26 cellular contexts compared by ENCODE assay signal in the genomic region with DNA sequence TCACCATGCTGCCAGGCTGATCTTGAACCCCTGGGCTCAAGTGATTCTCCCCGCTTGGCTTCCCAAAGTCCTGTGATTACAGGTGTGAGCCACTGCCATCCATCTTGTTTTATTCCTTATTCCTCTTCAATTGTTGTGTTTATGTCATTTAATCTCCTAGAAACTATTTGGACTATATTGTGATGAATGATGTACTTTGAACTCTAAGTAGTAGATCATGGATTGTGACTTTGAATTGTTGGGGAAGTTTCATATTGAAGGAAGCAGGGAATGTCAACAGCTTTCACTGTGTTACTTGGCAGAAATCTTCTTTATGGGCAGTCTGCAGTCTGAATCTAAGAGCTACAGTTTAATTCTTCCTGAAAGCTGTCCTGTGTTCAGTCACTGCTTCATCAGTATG.
A peak's percentile ranks its signal among the peaks of the same experiment; 100 is the strongest.
DNase-seq lines count a peak whose midpoint lies in the region; ATAC-seq, FAIRE-seq and TF ChIP-seq lines count a peak whose summit lies in the region.
"Had no signal": no experiment of that assay in that cellular context is flagged by ENCODE, and none has a peak within 500 bp of the region (broad histone marks: within the 10 kb centered on the region; RNA-seq: fewer than 3 reads in every experiment).

No MANE protein-coding gene starts in this region.

- no peak overlapping the region for H3K18ac ChIP-seq in trophoblast cell (ENCODE audit: low read length)

- intact Hi-C loops in esophagus muscularis mucosa (cut with DNase I) (no loop called here), mucosa of descending colon (cut with DNase I, micrococcal nuclease) (no loop called here)

- H3K27ac ChIP-seq in esophagus muscularis mucosa (replicated peaks in 1 of 4) = peak overlapping the region; percentile 29 to 63 (median 32)
- H3K27ac ChIP-seq in small intestine (ENCODE audit: low read depth in 1 of 2, low read length in 1 of 2) = no peak overlapping the region
- H3K27ac ChIP-seq in trophoblast cell (ENCODE audit: low read depth, low read length) = no peak overlapping the region
- H3K27ac ChIP-seq: PC-9, SJSA1 had no signal

- H2AK5ac ChIP-seq in trophoblast cell (ENCODE audit: low read length) = no peak overlapping the region

- no peak overlapping the region for H2BK12ac ChIP-seq in trophoblast cell (ENCODE audit: low read length)

- no peak overlapping the region for H3K4me2 ChIP-seq in trophoblast cell (ENCODE audit: low read length)
- H3K4me2 ChIP-seq: PC-9 had no signal

- no peak for TF ChIP-seq CTCF in esophagus muscularis mucosa (IDR thresholded peaks at IDR 0.05)
- no peak for TF ChIP-seq CTCF in mucosa of descending colon (IDR thresholded peaks at IDR 0.05)

- in situ Hi-C loops in Caki2 (cut with HindIII; ENCODE audit: low pct_unique_long_range_greater_than_20kb, low sequenced_read_pairs) = no loop called here
- in situ Hi-C loops in G401 (cut with HindIII; ENCODE audit: low sequenced_read_pairs) = no loop called here

- H3K79me1 ChIP-seq in trophoblast cell (ENCODE audit: low read length) = no peaks in the 10 kb centered on the region

- no peak overlapping the region for H2AFZ ChIP-seq in trophoblast cell (ENCODE audit: insufficient read depth, low read length, poor library complexity)
- H2AFZ ChIP-seq: PC-9 had no signal

- H4K12ac ChIP-seq in trophoblast cell (ENCODE audit: low read depth, low read length) = no peak overlapping the region

- H3K23ac ChIP-seq in trophoblast cell (ENCODE audit: low read length) = no peak overlapping the region

- no peak for TF ChIP-seq POLR2A in esophagus muscularis mucosa (IDR thresholded peaks at IDR 0.05; ENCODE audit: low read depth)

- H3K36me3 ChIP-seq in esophagus muscularis mucosa (no peaks in the 10 kb centered on the region), mucosa of descending colon (ENCODE audit: low read depth) (no peaks in the 10 kb centered on the region), small intestine (ENCODE audit: control insufficient read depth in 2 of 2, insufficient read depth in 2 of 2, low read length in 2 of 2) (no peaks in the 10 kb centered on the region), trophoblast cell (ENCODE audit: control insufficient read depth in 1 of 2, insufficient read depth in 2 of 2, low read length in 2 of 2) (no peaks in the 10 kb centered on the region)
- H3K36me3 ChIP-seq: HAP-1, MG63, SJSA1 had no signal

- no peak overlapping the region for H3K4ac ChIP-seq in trophoblast cell (ENCODE audit: low read depth, low read length)

- TF ChIP-seq EP300 in esophagus muscularis mucosa (IDR thresholded peaks at IDR 0.05) = no peak

- WGBS in esophagus muscularis mucosa = 44% methylated on average over 1 of the region's 1 CpG
- 65 to 87% (median 77%) methylated on average over 1 of the region's 1 CpG for WGBS in small intestine, 3 donors
- WGBS in trophoblast cell (ENCODE audit: extremely low coverage, insufficient coverage, insufficient read length) = no CpG with 5 or more reads among the region's 1 CpG

- DNase-seq in Caki2 (ENCODE audit: low read depth) (peak; percentile 31), esophagus muscularis mucosa (ENCODE audit: extremely low spot score) (no peak), mucosa of descending colon (peak in 1 of 3 donors; percentile 17), small intestine (peak; percentile 57), trophoblast cell (no peak), EL (no peak), G401 (ENCODE audit: low spot score) (no peak)
- DNase-seq: 8988T, DMS153, GOT3, HFFc6, IMR-90, KG1, MG63, NCI-H1105 treated with DMSO at 0.1 percent for 48 hours, NCI-H146, NCI-H2029, NCI-H446 treated with DMSO at 0.1 percent for 48 hours, NCI-H526, NCI-H82, PC-9 had no signal

- no peak overlapping the region for H4K91ac ChIP-seq in trophoblast cell (ENCODE audit: low read depth, low read length)

- no peak overlapping the region for H3K14ac ChIP-seq in trophoblast cell (ENCODE audit: low read length)

- H3K4me3 ChIP-seq in esophagus muscularis mucosa (no peak overlapping the region), mucosa of descending colon (no peak overlapping the region), small intestine (ENCODE audit: low read depth in 1 of 2, low read length in 2 of 2) (no peak overlapping the region), trophoblast cell (ENCODE audit: low read depth, low read length) (no peak overlapping the region)
- H3K4me3 ChIP-seq: HAP-1, MG63, PC-9, SJSA1 had no signal

- H2BK5ac ChIP-seq in trophoblast cell (ENCODE audit: low read depth, low read length, poor library complexity) = no peak overlapping the region

- FAIRE-seq in small intestine (lab: Jason Lieb, UNC) = no peak
- FAIRE-seq: G401.6 had no signal

- peak; percentile 91 for ATAC-seq in mucosa of descending colon
- no peak for ATAC-seq in GM19351 (IDR thresholded peaks at IDR 0.05; ENCODE audit: unreplicated experiment)
- ATAC-seq: Right ventricle myocardium inferior had no signal

- H3K9me3 ChIP-seq in esophagus muscularis mucosa = no peaks in the 10 kb centered on the region
- H3K9me3 ChIP-seq in mucosa of descending colon = no peaks in the 10 kb centered on the region
- no peaks in the 10 kb centered on the region for H3K9me3 ChIP-seq in small intestine (ENCODE audit: control insufficient read depth, low read depth)
- H3K9me3 ChIP-seq in trophoblast cell (ENCODE audit: insufficient read depth, low read depth, low read length) = no peaks in the 10 kb centered on the region
- H3K9me3 ChIP-seq: HAP-1, MG63, SJSA1 had no signal

- H3K27me3 ChIP-seq in esophagus muscularis mucosa = no peaks in the 10 kb centered on the region
- H3K27me3 ChIP-seq in small intestine (ENCODE audit: control insufficient read depth in 2 of 2, insufficient read depth in 2 of 2, low read length in 2 of 2) = no peaks in the 10 kb centered on the region
- no peaks in the 10 kb centered on the region for H3K27me3 ChIP-seq in trophoblast cell (ENCODE audit: insufficient read depth, low read length)
- H3K27me3 ChIP-seq: MG63, SJSA1 had no signal

- no peak overlapping the region for H3K9ac ChIP-seq in trophoblast cell (ENCODE audit: low read length)

- no peak overlapping the region for H4K8ac ChIP-seq in trophoblast cell (ENCODE audit: low read depth, low read length)

- peaks cover 0 to 29% (median 21%) of the 10 kb centered on the region in 4 donors for H3K4me1 ChIP-seq in esophagus muscularis mucosa
- H3K4me1 ChIP-seq in mucosa of descending colon (ENCODE audit: low read depth) = peaks cover 9% of the 10 kb centered on the region
- H3K4me1 ChIP-seq in small intestine (ENCODE audit: control insufficient read depth in 2 of 2, insufficient read depth in 1 of 2, low read depth in 1 of 2, low read length in 1 of 2) = peaks cover 0 to 2% of the 10 kb centered on the region in 2 donors
- H3K4me1 ChIP-seq in trophoblast cell (ENCODE audit: control insufficient read depth in 1 of 2, insufficient read depth in 2 of 2, low read length in 2 of 2) = no peaks in the 10 kb centered on the region
- H3K4me1 ChIP-seq: HAP-1, SJSA1 had no signal

- H2BK120ac ChIP-seq in trophoblast cell (ENCODE audit: insufficient read depth, low read length, poor library complexity) = no peak overlapping the region

- H3K79me2 ChIP-seq in trophoblast cell (ENCODE audit: control insufficient read depth, insufficient read depth, low read length, poor library complexity) = no peaks in the 10 kb centered on the region

Comparison
In these comparisons a context has a peak if more than half of its experiments do, and no peak if none do; other contexts are left out.
1. DNase-seq: peak in Caki2 (single experiment) and small intestine (single experiment); none in esophagus muscularis mucosa (single experiment), trophoblast cell (0 of 2), EL (single experiment) and G401 (single experiment).
2. H3K27ac ChIP-seq: peak in esophagus muscularis mucosa (4 of 4); none in small intestine (0 of 2) and trophoblast cell (single experiment).